In the genomic region with DNA sequence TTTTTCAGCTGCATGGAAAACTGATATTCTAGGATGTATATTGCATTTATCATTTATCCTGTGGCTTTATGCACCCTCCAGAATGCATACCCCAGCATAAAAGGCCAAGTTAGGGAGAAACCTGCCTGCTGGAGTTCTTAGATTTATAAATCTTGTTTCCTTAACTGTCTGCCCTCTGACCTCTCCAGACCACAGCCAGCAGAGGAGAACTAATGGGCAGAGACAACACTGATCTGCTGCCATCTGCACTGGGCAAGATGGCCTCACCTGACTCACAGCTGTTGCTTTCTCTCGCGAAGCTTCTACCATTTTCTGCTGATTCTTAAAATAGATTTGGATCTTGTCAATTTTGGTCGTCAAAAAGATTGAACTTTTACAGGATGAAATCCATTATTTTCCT, we compare ENCODE assay signal across 13 cellular contexts.
DNase-seq lines count a peak whose midpoint lies in the region; ATAC-seq and TF ChIP-seq lines count a peak whose summit lies in the region.
"Had no signal": no experiment of that assay in that cellular context is flagged by ENCODE, and none has a peak within 500 bp of the region (broad histone marks: within the 10 kb centered on the region; RNA-seq: fewer than 3 reads in every experiment).

No MANE protein-coding gene starts in this region.

- peaks cover 86% of the 10 kb centered on the region for H3K79me2 ChIP-seq in OCI-LY1 (ENCODE audit: insufficient read depth, low read length)

- H3K4me1 Mint-ChIP-seq in effector memory CD8-positive, alpha-beta T cell (ENCODE audit: low read depth in 2 of 2): peaks cover 69 to 82% of the 10 kb centered on the region in 2 donors

- H3F3A ChIP-seq in OCI-LY1 (ENCODE audit: insufficient read depth, low read length): no peaks in the 10 kb centered on the region

- H3K9me2 ChIP-seq in OCI-LY1 (ENCODE audit: low read depth, low read length): no peaks in the 10 kb centered on the region

- H3K4me2 ChIP-seq in OCI-LY1 (ENCODE audit: low read length): no peak overlapping the region

- H3K27ac ChIP-seq in OCI-LY1 (ENCODE audit: low read depth, low read length, poor library complexity, severe bottlenecking) (peak overlapping the region; percentile 12), sigmoid colon (peak overlapping the region in 3 of 4 donors; percentile 90 to 95 (median 94))
- H3K27ac ChIP-seq: psoas muscle had no signal

- 84 to 86% methylated on average over 3 of the region's 3 CpGs for WGBS in sigmoid colon, 2 donors

- ATAC-seq in effector memory CD8-positive, alpha-beta T cell (replicated peaks): no peak

- no peak overlapping the region for H2AFZ ChIP-seq in OCI-LY1 (ENCODE audit: low read length)

- H3K4me3 Mint-ChIP-seq in effector memory CD8-positive, alpha-beta T cell: peak overlapping the region; percentile 86 to 90

- no peaks in the 10 kb centered on the region for H3K9me3 Mint-ChIP-seq in effector memory CD8-positive, alpha-beta T cell

- H3K36me3 ChIP-seq in OCI-LY1 (ENCODE audit: insufficient read depth, low read length) (peaks cover 54% of the 10 kb centered on the region), sigmoid colon (no peaks in the 10 kb centered on the region)

- H3K36me3 Mint-ChIP-seq in effector memory CD8-positive, alpha-beta T cell (ENCODE audit: insufficient read depth): peaks cover 98% of the 10 kb centered on the region

- peak overlapping the region; percentile 98 to 100 for H3K27ac Mint-ChIP-seq in effector memory CD8-positive, alpha-beta T cell

- no peaks in the 10 kb centered on the region for H3K27me3 Mint-ChIP-seq in effector memory CD8-positive, alpha-beta T cell

- H3K4me3 ChIP-seq in OCI-LY1 (ENCODE audit: low read depth, low read length, poor library complexity, severe bottlenecking): no peak overlapping the region
- H3K4me3 ChIP-seq in sigmoid colon: no peak overlapping the region
- H3K4me3 ChIP-seq: psoas muscle had no signal

- in situ Hi-C loops in Caki2 (cut with HindIII; ENCODE audit: low pct_unique_long_range_greater_than_20kb, low sequenced_read_pairs): no loop called here

- no peak for TF ChIP-seq EP300 in sigmoid colon (IDR thresholded peaks at IDR 0.05)

- TF ChIP-seq CTCF in OCI-LY1 (IDR thresholded peaks at IDR 0.05; ENCODE audit: low read length): no peak
- TF ChIP-seq CTCF in sigmoid colon (IDR thresholded peaks at IDR 0.05): no peak

- H3K9me3 ChIP-seq in OCI-LY1 (ENCODE audit: low read length): peaks cover 3% of the 10 kb centered on the region; the same call in 1 of the 2 replicates
- H3K9me3 ChIP-seq in sigmoid colon: no peaks in the 10 kb centered on the region
- H3K9me3 ChIP-seq: Caco-2, psoas muscle had no signal

- H4K20me1 ChIP-seq in OCI-LY1 (ENCODE audit: insufficient read depth, low read length): no peaks in the 10 kb centered on the region

- no peak overlapping the region for H3K9ac ChIP-seq in OCI-LY1 (ENCODE audit: low read length)

- H3K4me1 ChIP-seq in OCI-LY1 (ENCODE audit: insufficient read depth, low read length, severe bottlenecking) (peaks cover 67% of the 10 kb centered on the region), sigmoid colon (peaks cover 0 to 99% (median 84%) of the 10 kb centered on the region in 4 donors)

- TF ChIP-seq POLR2A in sigmoid colon (IDR thresholded peaks at IDR 0.05): no peak

- H3K27me3 ChIP-seq in OCI-LY1 (ENCODE audit: insufficient read depth, low read length) (no peaks in the 10 kb centered on the region), sigmoid colon (no peaks in the 10 kb centered on the region)

- intact Hi-C loops in sigmoid colon (cut with DNase I): no loop called here

- DNase-seq in Caki2 (ENCODE audit: low read depth): peak; percentile 29
- no peak for DNase-seq in effector memory CD8-positive, alpha-beta T cell
- DNase-seq in sigmoid colon: no peak
- DNase-seq in RKO (ENCODE audit: low spot score): no peak
- no peak for DNase-seq in pons (ENCODE audit: low spot score)
- no peak for DNase-seq in NAMALWA (ENCODE audit: low spot score)
- DNase-seq: amygdala, Caco-2, cortex of kidney, NCI-H1092, NCI-H446 treated with DMSO at 0.1 percent for 48 hours, psoas muscle had no signal
